In genomic region chr7:47473499-47474210, GRCh38 we compare ENCODE assay signal across 15 cellular contexts.
DNase-seq lines count a peak whose midpoint lies in the region; ATAC-seq, FAIRE-seq and TF ChIP-seq lines count a peak whose summit lies in the region.
"Had no signal": no experiment of that assay in that cellular context is flagged by ENCODE, and none has a peak within 500 bp of the region (broad histone marks: within the 10 kb centered on the region; RNA-seq: fewer than 3 reads in every experiment).

No MANE protein-coding gene starts in this region.

- no peak for FAIRE-seq in GM12878 (lab: Jason Lieb, UNC)
- FAIRE-seq: G401.6 had no signal

- POLR2A ChIA-PET in GM12878 (lab: Charles Lee), result no interaction called here
- POLR2A ChIA-PET in naive thymus-derived CD4-positive, alpha-beta T cell (lab: Charles Lee), result no interaction called here

- 31% methylated on average over 5 of the region's 6 CpGs for WGBS in GM12878 (ENCODE audit: insufficient coverage, insufficient replicate concordance, low lambda C conversion rate, missing lambda C conversion rate)

- H3K4me3 ChIP-seq in GM12878, result no peak overlapping the region
- no peak overlapping the region for H3K4me3 ChIP-seq in naive thymus-derived CD4-positive, alpha-beta T cell (ENCODE audit: low read length)
- H3K4me3 ChIP-seq: esophagus squamous epithelium had no signal

- no peaks in the 10 kb centered on the region; the same call in 1 of the 2 replicates for H3K79me2 ChIP-seq in GM12878 (ENCODE audit: control insufficient read depth, insufficient read depth, low read length)

- no peaks in the 10 kb centered on the region for H4K20me1 ChIP-seq in GM12878 (ENCODE audit: control insufficient read depth, insufficient read depth)

- TF ChIP-seq RAD21 in GM12878 (IDR thresholded peaks at IDR 0.05; ENCODE audit: insufficient read depth, low read depth, low read length), result no peak

- no peak overlapping the region for H3K4me2 ChIP-seq in GM12878 (ENCODE audit: control insufficient read depth, insufficient read depth)

- H3K9me3 ChIP-seq in GM12878 (replicated peaks; ENCODE audit: control insufficient read depth, insufficient read depth, low read length), result no peaks in the 10 kb centered on the region
- H3K9me3 ChIP-seq in naive thymus-derived CD4-positive, alpha-beta T cell (ENCODE audit: control insufficient read depth in 2 of 3, low read length in 3 of 3), result no peaks in the 10 kb centered on the region
- H3K9me3 ChIP-seq: BE2C, esophagus squamous epithelium had no signal

- peaks cover 38 to 43% of the 10 kb centered on the region in 2 donors for H3K36me3 Mint-ChIP-seq in CD14-positive monocyte
- H3K36me3 Mint-ChIP-seq in naive thymus-derived CD4-positive, alpha-beta T cell, result no peaks in the 10 kb centered on the region
- H3K36me3 Mint-ChIP-seq: activated CD4-positive, alpha-beta memory T cell treated with anti-CD3 and anti-CD28 coated beads for 36 hours; natural killer cell had no signal

- peak; percentile 74 for DNase-seq in CD14-positive monocyte (ENCODE audit: low spot score)
- DNase-seq in GM12878 (ENCODE audit: low read depth, low spot score), result no peak
- no peak for DNase-seq in naive thymus-derived CD4-positive, alpha-beta T cell
- no peak for DNase-seq in HT-29 (ENCODE audit: low spot score)
- no peak for DNase-seq in stimulated activated naive CD4-positive, alpha-beta T cell treated with Interleukin-2 at 50 U/mL for 16 hours (lab: John Stamatoyannopoulos, UW)
- DNase-seq in substantia nigra (lab: John Stamatoyannopoulos, UW), result no peak
- DNase-seq: activated CD4-positive, alpha-beta memory T cell treated with anti-CD3 and anti-CD28 coated beads for 36 hours; activated naive CD4-positive, alpha-beta T cell treated with anti-CD3 and anti-CD28 coated beads, Interleukin-2, amount 50 U/mL, for 16 hours; BE2C; esophagus squamous epithelium; natural killer cell; NCI-H774 had no signal

- no peaks in the 10 kb centered on the region for H3K27me3 ChIP-seq in GM12878 (replicated peaks in 1 of 2; ENCODE audit: control insufficient read depth in 2 of 2, insufficient read depth in 2 of 2, low read length in 1 of 2)
- H3K27me3 ChIP-seq in naive thymus-derived CD4-positive, alpha-beta T cell (ENCODE audit: control insufficient read depth in 2 of 2, insufficient read depth in 2 of 2, low read length in 2 of 2), result no peaks in the 10 kb centered on the region
- H3K27me3 ChIP-seq: BE2C, esophagus squamous epithelium had no signal

- no peak overlapping the region for H2AFZ ChIP-seq in GM12878 (ENCODE audit: control insufficient read depth, low read depth, low read length)

- H3K9me3 Mint-ChIP-seq in CD14-positive monocyte, result no peaks in the 10 kb centered on the region
- H3K9me3 Mint-ChIP-seq in naive thymus-derived CD4-positive, alpha-beta T cell, result no peaks in the 10 kb centered on the region
- H3K9me3 Mint-ChIP-seq: activated CD4-positive, alpha-beta memory T cell treated with anti-CD3 and anti-CD28 coated beads for 36 hours; natural killer cell had no signal

- RAD21 ChIA-PET in GM12878 (lab: Charles Lee; ENCODE audit: unreplicated experiment), result no interaction called here

- no peak overlapping the region for H3K27ac ChIP-seq in GM12878 (ENCODE audit: control insufficient read depth, insufficient read depth)
- no peak overlapping the region for H3K27ac ChIP-seq in naive thymus-derived CD4-positive, alpha-beta T cell (ENCODE audit: low read depth, low read length)
- H3K27ac ChIP-seq in substantia nigra (ENCODE audit: low read depth, low read length, poor library complexity, severe bottlenecking), result no peak overlapping the region

- no peak overlapping the region for H3K27ac Mint-ChIP-seq in CD14-positive monocyte
- no peak overlapping the region for H3K27ac Mint-ChIP-seq in naive thymus-derived CD4-positive, alpha-beta T cell
- H3K27ac Mint-ChIP-seq: activated CD4-positive, alpha-beta memory T cell treated with anti-CD3 and anti-CD28 coated beads for 36 hours; natural killer cell had no signal

- BruUV-seq in GM12878 (replicated peaks; lab: Mats Ljungman, UMichigan), result no TSS peak

- no peak for TF ChIP-seq EP300 in GM12878 (IDR thresholded peaks at IDR 0.05; ENCODE audit: borderline replicate concordance in 1 of 2, control insufficient read depth in 1 of 2, low read depth in 2 of 2, low read length in 2 of 2)

- SMC1A ChIA-PET in GM12878 (lab: Charles Lee; ENCODE audit: uncharacterized antibody, unreplicated experiment), result no interaction called here

- H3K36me3 ChIP-seq in GM12878 (ENCODE audit: control insufficient read depth in 2 of 2, insufficient read depth in 2 of 2, low read length in 1 of 2), result no peaks in the 10 kb centered on the region
- H3K36me3 ChIP-seq in naive thymus-derived CD4-positive, alpha-beta T cell (ENCODE audit: control insufficient read depth in 2 of 3, insufficient read depth in 3 of 3, low read length in 3 of 3), result no peaks in the 10 kb centered on the region
- H3K36me3 ChIP-seq: BE2C, esophagus squamous epithelium had no signal

- no peak overlapping the region for H3K9ac ChIP-seq in GM12878 (ENCODE audit: control insufficient read depth, insufficient read depth, low read length)

- peaks cover 18% of the 10 kb centered on the region for H3K4me1 ChIP-seq in GM12878 (ENCODE audit: control insufficient read depth, insufficient read depth, low read length)
- no peaks in the 10 kb centered on the region for H3K4me1 ChIP-seq in naive thymus-derived CD4-positive, alpha-beta T cell (ENCODE audit: control insufficient read depth in 2 of 2, insufficient read depth in 2 of 2, low read length in 2 of 2)
- H3K4me1 ChIP-seq: BE2C had no signal

- intact Hi-C loops in CD14-positive monocyte (cut with micrococcal nuclease) (loop anchor here (10.0 kb wide), 1 partner anchor 191 kb away; no protein-coding TSS in a partner anchor), GM12878 (cut with micrococcal nuclease; ENCODE audit: unreplicated experiment) (no loop called here)
- intact Hi-C loops in naive thymus-derived CD4-positive, alpha-beta T cell (cut with micrococcal nuclease), result no loop called here

- in situ Hi-C loops in GM12878 (cut with MboI), result no loop called here

- CTCF ChIA-PET in GM12878 (lab: Yijun Ruan, JAX), result no interaction called here
- CTCF ChIA-PET in naive thymus-derived CD4-positive, alpha-beta T cell (lab: Charles Lee), result no interaction called here

- peaks cover 0 to 3% (median 0%) of the 10 kb centered on the region in 3 donors for H3K27me3 Mint-ChIP-seq in CD14-positive monocyte (ENCODE audit: low read depth in 3 of 3)
- peaks cover 0 to 7% (median 0%) of the 10 kb centered on the region in 5 donors for H3K27me3 Mint-ChIP-seq in naive thymus-derived CD4-positive, alpha-beta T cell
- H3K27me3 Mint-ChIP-seq: activated CD4-positive, alpha-beta memory T cell treated with anti-CD3 and anti-CD28 coated beads for 36 hours had no signal

- H3K4me3 Mint-ChIP-seq in CD14-positive monocyte, result no peak overlapping the region
- H3K4me3 Mint-ChIP-seq in naive thymus-derived CD4-positive, alpha-beta T cell, result no peak overlapping the region
- H3K4me3 Mint-ChIP-seq: activated CD4-positive, alpha-beta memory T cell treated with anti-CD3 and anti-CD28 coated beads for 36 hours; natural killer cell had no signal

- ATAC-seq in HG03432 (IDR thresholded peaks at IDR 0.05; ENCODE audit: unreplicated experiment) (peak; percentile 24), GM12878 (0 out of 3 replicates have a peak, but pooled peaks have one; percentile 27), GM18502 (IDR thresholded peaks at IDR 0.05; ENCODE audit: poor library complexity, unreplicated experiment) (no peak)
- ATAC-seq in naive thymus-derived CD4-positive, alpha-beta T cell, result peak; percentile 33
- ATAC-seq: natural killer cell had no signal

- no peak for TF ChIP-seq POLR2A in GM12878 (IDR thresholded peaks at IDR 0.05; ENCODE audit: low read depth, low read length)

- TF ChIP-seq CTCF in CD14-positive monocyte (IDR thresholded peaks at IDR 0.05) (no peak), GM12878 (IDR thresholded peaks at IDR 0.05 in 2 of 3, conservative IDR thresholded peaks at IDR 0.05 in 1 of 3; ENCODE audit: control insufficient read depth in 2 of 3, extremely low read depth in 1 of 3, insufficient read depth in 1 of 3, low read depth in 3 of 3, low read length in 3 of 3) (no peak)

- H3K4me1 Mint-ChIP-seq in CD14-positive monocyte, result peaks cover 19% of the 10 kb centered on the region
- no peaks in the 10 kb centered on the region for H3K4me1 Mint-ChIP-seq in naive thymus-derived CD4-positive, alpha-beta T cell
- H3K4me1 Mint-ChIP-seq: natural killer cell had no signal

TF ChIP-seq in GM12878, 131 proteins besides CTCF, POLR2A, EP300 and RAD21 (continues in another document):
- TF ChIP-seq YY1 (IDR thresholded peaks at IDR 0.05; ENCODE audit: low read depth, low read length) (0 out of 2 replicates have a peak, but pooled peaks have one; percentile 22), MLLT1 (IDR thresholded peaks at IDR 0.05) (no peak), RELA (IDR thresholded peaks at IDR 0.05; ENCODE audit: borderline replicate concordance, partially characterized antibody) (no peak), SP1 (IDR thresholded peaks at IDR 0.05; ENCODE audit: low read depth, low read length) (no peak), USF1 (IDR thresholded peaks at IDR 0.05; ENCODE audit: borderline replicate concordance, extremely low read length, insufficient read depth, low read depth, low read length) (peak; percentile 86), JUNB (IDR thresholded peaks at IDR 0.05) (no peak), ATF3 (IDR thresholded peaks at IDR 0.05; ENCODE audit: borderline replicate concordance, extremely low read depth, low read depth, low read length) (peak; percentile 45; the same call in 1 of the 2 replicates)

Comparison
In these comparisons a context has a peak if more than half of its experiments do, and no peak if none do; other contexts are left out.
1. intact Hi-C loops: an anchor here in CD14-positive monocyte (10.0 kb wide); none called in GM12878 and naive thymus-derived CD4-positive, alpha-beta T cell.